In genomic region chr10:49512121-49512809, GRCh38 we compare ENCODE assay signal across 8 cellular contexts. TPM values are rescaled to one million over a fixed set of nuclear protein-coding genes. Genes with fewer than 3 reads are reported as not detected.
DNase-seq lines count a peak whose midpoint lies in the region; ATAC-seq and TF ChIP-seq lines count a peak whose summit lies in the region.

No MANE protein-coding gene starts in this region.

- H3K27me3 ChIP-seq in mesenchymal stem cell (ENCODE audit: control insufficient read depth in 1 of 2, insufficient read depth in 1 of 2, low read length in 2 of 2), result no peaks in the 10 kb centered on the region

- H3K36me3 ChIP-seq in mesenchymal stem cell (ENCODE audit: control insufficient read depth in 1 of 2, insufficient read depth in 2 of 2, low read depth in 1 of 2, low read length in 2 of 2), result peaks cover 3 to 51% of the 10 kb centered on the region in 2 experiments

- H3K27ac ChIP-seq in C4-2B, result no peak overlapping the region
- no peak overlapping the region for H3K27ac ChIP-seq in mesenchymal stem cell (ENCODE audit: low read length, poor library complexity, severe bottlenecking)

- H3K18ac ChIP-seq in mesenchymal stem cell (ENCODE audit: low read depth in 1 of 2, low read length in 2 of 2), result no peak overlapping the region

- no peaks in the 10 kb centered on the region for H3K9me3 ChIP-seq in mesenchymal stem cell (ENCODE audit: control insufficient read depth, low read length)

- ATAC-seq in GM18868 (IDR thresholded peaks at IDR 0.05; ENCODE audit: unreplicated experiment), result peak; percentile 67
- no peak for ATAC-seq in HG02884 (IDR thresholded peaks at IDR 0.05; ENCODE audit: unreplicated experiment)

- DNase-seq in NCI-H748 (lab: John Stamatoyannopoulos, UW; ENCODE audit: unreplicated experiment), result peak; percentile 55
- DNase-seq in central memory CD4-positive, alpha-beta T cell, result peak; percentile 34
- peak; percentile 42 for DNase-seq in mesenchymal stem cell
- no peak for DNase-seq in SHP77 treated with DMSO at 0.1 percent for 48 hours (lab: John Stamatoyannopoulos, UW)
- no peak for DNase-seq in NK-92 (lab: John Stamatoyannopoulos, UW; ENCODE audit: unreplicated experiment)

- 100% methylated on average over 1 of the region's 4 CpGs for WGBS in mesenchymal stem cell

- no peak overlapping the region for H2AFZ ChIP-seq in mesenchymal stem cell (ENCODE audit: low read depth, low read length)

- no peak overlapping the region for H3K4me3 ChIP-seq in mesenchymal stem cell (ENCODE audit: insufficient read depth in 1 of 2, low read depth in 1 of 2, low read length in 2 of 2)

- peak; percentile 83 for TF ChIP-seq CTCF in C4-2B (conservative IDR thresholded peaks at IDR 0.05)

- H4K8ac ChIP-seq in mesenchymal stem cell (ENCODE audit: low read length), result no peak overlapping the region

- H2BK120ac ChIP-seq in mesenchymal stem cell (ENCODE audit: low read depth, low read length), result no peak overlapping the region

- no peak overlapping the region for H2BK15ac ChIP-seq in mesenchymal stem cell (ENCODE audit: low read depth, poor library complexity, severe bottlenecking)

- no peak overlapping the region for H3K9ac ChIP-seq in mesenchymal stem cell (ENCODE audit: low read length)

- no peaks in the 10 kb centered on the region for H3K4me1 ChIP-seq in mesenchymal stem cell (ENCODE audit: control insufficient read depth, insufficient read depth, low read depth, low read length)

- H3K14ac ChIP-seq in mesenchymal stem cell (ENCODE audit: low read length in 2 of 2), result no peak overlapping the region

- H3K4ac ChIP-seq in mesenchymal stem cell (ENCODE audit: low read depth in 1 of 2, low read length in 2 of 2), result no peak overlapping the region

- H4K91ac ChIP-seq in mesenchymal stem cell (ENCODE audit: low read length), result no peak overlapping the region

- H3K23ac ChIP-seq in mesenchymal stem cell (ENCODE audit: low read length in 2 of 2), result no peak overlapping the region

- no peak overlapping the region for H2AK5ac ChIP-seq in mesenchymal stem cell (ENCODE audit: low read length, severe bottlenecking)

- no peak overlapping the region for H2BK5ac ChIP-seq in mesenchymal stem cell (ENCODE audit: low read depth, low read length, poor library complexity, severe bottlenecking)

- no peak overlapping the region for H2BK12ac ChIP-seq in mesenchymal stem cell (ENCODE audit: low read length in 2 of 2)

- H3K4me2 ChIP-seq in mesenchymal stem cell (ENCODE audit: low read length, poor library complexity, severe bottlenecking), result no peak overlapping the region

- H3K79me1 ChIP-seq in mesenchymal stem cell (replicated peaks; ENCODE audit: low read length, poor library complexity, severe bottlenecking), result peaks cover 18% of the 10 kb centered on the region

RNA-seq across cellular contexts. Expression of gene ERCC6, which starts 26.7 kb away (rescaled TPM):
- 3.9 TPM for polyA plus RNA-seq in mesenchymal stem cell (2013, experiment 1 of 2)
- polyA plus RNA-seq in mesenchymal stem cell (2013, experiment 2 of 2), result 4.5 TPM

Comparison
In these comparisons a context has a peak if more than half of its experiments do, and no peak if none do; other contexts are left out.
1. DNase-seq: peak in NCI-H748 (single experiment), central memory CD4-positive, alpha-beta T cell (single experiment) and mesenchymal stem cell (single experiment); none in SHP77 treated with DMSO at 0.1 percent for 48 hours (single experiment) and NK-92 (single experiment).